ENCODE assay signal across 1 cellular context in genomic region chr4:142312391-142312790, GRCh38.
TF ChIP-seq lines count a peak whose summit lies in the region.

No MANE protein-coding gene starts in this region.

TF ChIP-seq in GM23338, 12 proteins besides CTCF, POLR2A, EP300 and RAD21 (continued from another document):
- TF ChIP-seq ZNF462 (CRISPR knock-in tag; IDR thresholded peaks at IDR 0.05) = no peak
- TF ChIP-seq EZH2 (IDR thresholded peaks at IDR 0.05; ENCODE audit: low read depth, unreplicated experiment) = no peak
- TF ChIP-seq ZNF331 (CRISPR knock-in tag; IDR thresholded peaks at IDR 0.05; ENCODE audit: low read depth) = no peak
- no peak for TF ChIP-seq EZH2phosphoT487 (IDR thresholded peaks at IDR 0.05; ENCODE audit: unreplicated experiment)
